ENCODE assay signal across 8 cellular contexts in the genomic region with DNA sequence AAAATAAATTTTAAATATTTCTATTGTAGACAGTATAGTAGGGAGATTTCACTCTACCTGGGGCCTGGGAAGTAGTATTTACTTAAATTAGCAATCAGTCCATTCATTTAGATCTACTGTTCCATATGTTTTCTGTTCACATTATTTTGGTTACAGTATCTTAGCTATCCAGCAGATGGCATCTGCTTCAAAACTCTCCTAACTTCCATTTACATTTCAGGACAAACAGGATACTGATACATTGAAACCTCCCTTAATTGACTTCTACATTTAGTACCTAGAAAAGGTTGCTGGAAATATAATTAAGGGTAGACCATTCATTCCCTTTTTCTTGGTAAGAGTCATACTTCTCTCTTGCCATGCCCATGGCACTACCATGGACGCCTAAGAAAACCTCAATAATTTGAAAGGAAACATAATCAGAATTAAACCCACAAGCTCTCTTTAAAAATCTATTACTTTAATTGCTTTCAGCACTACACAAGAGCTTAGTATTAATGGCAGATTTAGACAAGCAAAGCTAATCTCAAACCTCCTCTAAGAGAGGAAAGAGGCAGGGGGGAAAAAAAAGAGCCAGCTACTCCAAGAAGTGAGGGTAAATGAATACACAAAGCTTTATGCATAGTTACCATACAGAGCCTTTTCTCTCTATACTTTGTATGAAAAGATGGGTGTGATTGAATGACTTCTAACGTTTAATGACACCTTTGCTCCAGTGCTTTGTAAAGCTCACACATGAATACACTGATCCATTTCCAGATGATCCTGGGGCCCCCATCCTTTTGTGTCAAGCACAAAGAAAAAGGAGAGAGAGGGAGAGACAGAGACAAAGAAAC.
DNase-seq lines count a peak whose midpoint lies in the region; ATAC-seq and TF ChIP-seq lines count a peak whose summit lies in the region.

No MANE protein-coding gene starts in this region.

- H3K4me3 ChIP-seq in HUES6 (ENCODE audit: low read depth, low read length) = peak overlapping the region; percentile 3; the same call in 1 of the 2 replicates
- no peak overlapping the region for H3K4me3 ChIP-seq in fibroblast of mammary gland (ENCODE audit: control insufficient read depth, low read depth, low read length)
- no peak overlapping the region for H3K4me3 ChIP-seq in neutrophil (ENCODE audit: low read depth in 1 of 2, low read length in 1 of 2)

- H3K36me3 ChIP-seq in HUES6 (ENCODE audit: control insufficient read depth, insufficient read depth, low read length) = no peaks in the 10 kb centered on the region
- no peaks in the 10 kb centered on the region for H3K36me3 ChIP-seq in neutrophil

- DNase-seq in DMS153 treated with DMSO at 0.1 percent for 48 hours (lab: John Stamatoyannopoulos, UW; ENCODE audit: unreplicated experiment) (peak; percentile 58), fibroblast of mammary gland (ENCODE audit: low read depth) (peak; percentile 68), ureter (ENCODE audit: low spot score) (no peak)

- H3K9me3 ChIP-seq in HUES6 (ENCODE audit: control insufficient read depth, insufficient read depth, low read depth, low read length) (no peaks in the 10 kb centered on the region), neutrophil (no peaks in the 10 kb centered on the region)

- ATAC-seq in SK-N-SH treated with all-trans-retinoic acid at 6 μM for 48 hours (peak; percentile 60), HG03432 (IDR thresholded peaks at IDR 0.05; ENCODE audit: unreplicated experiment) (no peak), HG02973 (IDR thresholded peaks at IDR 0.05; ENCODE audit: unreplicated experiment) (no peak)

- TF ChIP-seq CTCF in fibroblast of mammary gland (conservative IDR thresholded peaks at IDR 0.05; ENCODE audit: control insufficient read depth, insufficient read depth, low read depth, low read length) (peak; percentile 75), neutrophil (IDR thresholded peaks at IDR 0.05) (peak; percentile 25)

- H3K27me3 ChIP-seq in HUES6 (ENCODE audit: control insufficient read depth, insufficient read depth, low read length) (no peaks in the 10 kb centered on the region), neutrophil (no peaks in the 10 kb centered on the region)

- H3K4me1 ChIP-seq in HUES6 (ENCODE audit: control insufficient read depth, insufficient read depth, low read length) = peaks cover 24% of the 10 kb centered on the region
- H3K4me1 ChIP-seq in neutrophil (ENCODE audit: control insufficient read depth in 1 of 2, insufficient read depth in 1 of 2, low read depth in 1 of 2, low read length in 1 of 2) = no peaks in the 10 kb centered on the region

- H3K9ac ChIP-seq in HUES6 (ENCODE audit: low read length) = peak overlapping the region; percentile 17

- peak overlapping the region; percentile 68 for H3K27ac ChIP-seq in HUES6 (ENCODE audit: low read depth, low read length)
- H3K27ac ChIP-seq in neutrophil = no peak overlapping the region

TF ChIP-seq in SK-N-SH treated with all-trans-retinoic acid at 6 μM for 48 hours, 23 proteins besides CTCF, POLR2A, EP300 and RAD21:
- peak; percentile 31; the same call in 1 of the 2 replicates for TF ChIP-seq ISL1 (CRISPR knock-in tag; IDR thresholded peaks at IDR 0.05)
- TF ChIP-seq CSDC2 (CRISPR knock-in tag; IDR thresholded peaks at IDR 0.05) = 0 out of 2 replicates have a peak, but pooled peaks have one; percentile 23
- TF ChIP-seq TOX (CRISPR knock-in tag; IDR thresholded peaks at IDR 0.05; ENCODE audit: borderline replicate concordance) = no peak
